In genomic region chr13:32530841-32531253, GRCh38 we compare ENCODE assay signal across 8 cellular contexts. TPM values are rescaled to one million over a fixed set of nuclear protein-coding genes. Genes with fewer than 3 reads are reported as not detected.
DNase-seq lines count a peak whose midpoint lies in the region; ATAC-seq, FAIRE-seq and TF ChIP-seq lines count a peak whose summit lies in the region.

No MANE protein-coding gene starts in this region.

- peak overlapping the region; percentile 40 for H3K4me2 ChIP-seq in HepG2 (ENCODE audit: low read depth, low read length)

- no peak for TF ChIP-seq RAD21 in HepG2 (CRISPR knock-in tag; IDR thresholded peaks at IDR 0.05)

- peak; percentile 45 for ATAC-seq in GM18873 (IDR thresholded peaks at IDR 0.05; ENCODE audit: low FRiP score, unreplicated experiment)
- ATAC-seq in HG03175 (IDR thresholded peaks at IDR 0.05; ENCODE audit: unreplicated experiment), result peak; percentile 68
- ATAC-seq in HepG2, result no peak

- CTCF ChIA-PET in HepG2 (lab: Yijun Ruan, JAX; ENCODE audit: low intra/inter-chr PET ratio, low total read pairs), result no interaction called here

- no peak overlapping the region for H3K27ac ChIP-seq in HepG2 (ENCODE audit: extremely low read length, insufficient read depth, low read length)

- H3K79me2 ChIP-seq in HepG2 (ENCODE audit: insufficient read depth, low read length), result peaks cover 84% of the 10 kb centered on the region

- no peak for TF ChIP-seq POLR2A in HepG2 (IDR thresholded peaks at IDR 0.05; ENCODE audit: insufficient read depth in 1 of 2, low read depth in 2 of 2, low read length in 2 of 2)

- TF ChIP-seq CTCF in astrocyte of the cerebellum (IDR thresholded peaks at IDR 0.05; ENCODE audit: low read depth, low read length, missing control alignments) (no peak), HepG2 (CRISPR knock-in tag; IDR thresholded peaks at IDR 0.05) (no peak)

- DNase-seq in ACHN, result peak; percentile 30
- peak; percentile 62 for DNase-seq in astrocyte of the cerebellum (ENCODE audit: low read depth)
- no peak for DNase-seq in HepG2 (ENCODE audit: low spot score)
- no peak for DNase-seq in stimulated activated CD4-positive, alpha-beta T cell treated with anti-CD3 and anti-CD28 coated beads, Interleukin-4, amount 100 ng/mL, for 4 hours
- DNase-seq in NCI-H446 treated with DMSO at 0.1 percent for 48 hours (lab: John Stamatoyannopoulos, UW), result no peak
- DNase-seq in DMS79 (lab: John Stamatoyannopoulos, UW), result no peak

- BruUV-seq in HepG2 (replicated peaks; lab: Mats Ljungman, UMichigan), result no TSS peak

- H4K20me1 ChIP-seq in HepG2 (ENCODE audit: insufficient read depth, low read length), result peaks cover 23% of the 10 kb centered on the region

- peaks cover 4 to 13% of the 10 kb centered on the region in 2 experiments; a peak in 4 of 5 replicates for H3K36me3 ChIP-seq in HepG2 (replicated peaks in 1 of 2; ENCODE audit: control insufficient read depth in 1 of 2, insufficient read depth in 2 of 2, low read length in 2 of 2)

- no peak overlapping the region for H3K9ac ChIP-seq in HepG2 (ENCODE audit: insufficient read depth, low read depth, low read length)

- intact Hi-C loops in HepG2 (cut with micrococcal nuclease; ENCODE audit: unreplicated experiment), result loop anchor here (10.0 kb wide), 1 partner anchor 106 kb away; the partner anchor contains the start of gene N4BP2L1

- no peaks in the 10 kb centered on the region for H3K9me3 ChIP-seq in HepG2 (ENCODE audit: low read length)

- no peaks in the 10 kb centered on the region for H3K27me3 ChIP-seq in HepG2 (ENCODE audit: control insufficient read depth in 1 of 2, insufficient read depth in 2 of 2, low read length in 2 of 2)

- H2AFZ ChIP-seq in HepG2 (ENCODE audit: low read length), result no peak overlapping the region

- H3K4me3 ChIP-seq in astrocyte of the cerebellum (ENCODE audit: low read depth, low read length) (no peak overlapping the region), HepG2 (replicated peaks in 1 of 3; ENCODE audit: insufficient read depth in 1 of 3, low read depth in 2 of 3, low read length in 3 of 3) (no peak overlapping the region)

- no peak for FAIRE-seq in HepG2 (lab: Jason Lieb, UNC)

- H3K4me1 ChIP-seq in HepG2 (ENCODE audit: insufficient read depth, low read length), result peaks cover 63% of the 10 kb centered on the region

- in situ Hi-C loops in ACHN (cut with HindIII; ENCODE audit: low pct_ligation_motif_present, low pct_unique_long_range_greater_than_20kb, low sequenced_read_pairs) (no loop called here), astrocyte of the cerebellum (cut with HindIII; ENCODE audit: low sequenced_read_pairs) (no loop called here), HepG2 (cut with HindIII; ENCODE audit: extremely low pct_ligation_motif_present, low pct_unique_long_range_greater_than_20kb) (no loop called here)

- WGBS in HepG2 (ENCODE audit: low lambda C conversion rate), result 50% methylated on average over 2 of the region's 2 CpGs

- POLR2A ChIA-PET in HepG2 (lab: Yijun Ruan, JAX), result interaction anchor here (1.6 kb wide), 1 partner anchor 103 kb away, joined by 5 read pairs; the partner anchor contains the start of gene N4BP2L1

- no peak for TF ChIP-seq EP300 in HepG2 (IDR thresholded peaks at IDR 0.05; ENCODE audit: low read depth in 2 of 2, low read length in 2 of 2)
- TF ChIP-seq EP300 in HepG2 (CRISPR knock-in tag; IDR thresholded peaks at IDR 0.05; ENCODE audit: borderline replicate concordance), result no peak

TF ChIP-seq in HepG2, 621 proteins besides CTCF, POLR2A, EP300 and RAD21 (continues in another document):
- TF ChIP-seq GRHL1 (CRISPR knock-in tag; conservative IDR thresholded peaks at IDR 0.05), result no peak
- no peak for TF ChIP-seq TBX2 (CRISPR knock-in tag; IDR thresholded peaks at IDR 0.05; ENCODE audit: borderline replicate concordance)
- TF ChIP-seq POGZ (CRISPR knock-in tag; IDR thresholded peaks at IDR 0.05), result no peak
- no peak for TF ChIP-seq TBP (CRISPR knock-in tag; IDR thresholded peaks at IDR 0.05)
- no peak for TF ChIP-seq ZNF629 (CRISPR knock-in tag; conservative IDR thresholded peaks at IDR 0.05)
- no peak for TF ChIP-seq BCL6 (CRISPR knock-in tag; IDR thresholded peaks at IDR 0.05)
- TF ChIP-seq ZNF264 (CRISPR knock-in tag; IDR thresholded peaks at IDR 0.05), result no peak
- TF ChIP-seq TEAD3 (CRISPR knock-in tag; optimal IDR thresholded peaks at IDR 0.05; ENCODE audit: borderline replicate concordance), result no peak
- no peak for TF ChIP-seq ZBTB37 (CRISPR knock-in tag; IDR thresholded peaks at IDR 0.05)
- no peak for TF ChIP-seq RXRB (CRISPR knock-in tag; IDR thresholded peaks at IDR 0.05; ENCODE audit: borderline replicate concordance)

RNA-seq across cellular contexts. Expression of gene N4BP2L2, which starts 7.7 kb away (rescaled TPM):
- 81.2 and 82.6 TPM in 2 replicates for total RNA-seq in HepG2 (2016; rRNA removed; fragmentation: Illumina TruSeq; extraction: Trizol)
- total RNA-seq in HepG2 (2016; cell fraction: cytosol; rRNA removed; fragmentation: Illumina TruSeq; extraction: Trizol; ENCODE audit: low read depth), result 71.3 and 84.9 TPM in 2 replicates
- 78.9 and 83.5 TPM in 2 replicates for total RNA-seq in HepG2 (2016; cell fraction: insoluble cytoplasmic fraction; rRNA removed; fragmentation: Illumina TruSeq; extraction: Trizol)
- 34.9 and 44.4 TPM in 2 replicates for total RNA-seq in HepG2 (2016; cell fraction: membrane; rRNA removed; fragmentation: Illumina TruSeq; extraction: Trizol)
- 169 and 172 TPM in 2 replicates for total RNA-seq in HepG2 (2016; cell fraction: nucleus; rRNA removed; fragmentation: Illumina TruSeq; extraction: Trizol)
- 47.9 and 58.9 TPM in 2 replicates for polyA plus RNA-seq in HepG2 (2011; rRNA removed)
- polyA plus RNA-seq in HepG2 (2011; cell fraction: cytosol; rRNA removed), result 10.6 and 15.4 TPM in 2 replicates
- polyA plus RNA-seq in HepG2 (2011; cell fraction: nucleus; rRNA removed), result 60.7 and 85.4 TPM in 2 replicates
- polyA plus RNA-seq in HepG2 (2012), result 56.7 and 67.5 TPM in 2 replicates
- polyA plus RNA-seq in HepG2 (2016; cell fraction: cytosol; fragmentation: Illumina TruSeq; extraction: Trizol; ENCODE audit: low read depth), result 2.5 and 3.0 TPM in 2 replicates
- polyA plus RNA-seq in HepG2 (2016; cell fraction: insoluble cytoplasmic fraction; fragmentation: Illumina TruSeq; extraction: Trizol; ENCODE audit: low read depth), result 50.8 and 51.5 TPM in 2 replicates
- 6.7 and 7.0 TPM in 2 replicates for polyA plus RNA-seq in HepG2 (2016; cell fraction: membrane; fragmentation: Illumina TruSeq; extraction: Trizol; ENCODE audit: low read depth)
- polyA plus RNA-seq in HepG2 (2016; cell fraction: nucleus; fragmentation: Illumina TruSeq; extraction: Trizol; ENCODE audit: insufficient read depth, low read depth), result 123 and 141 TPM in 2 replicates
- 12.8 and 15.7 TPM in 2 replicates for polyA minus RNA-seq in HepG2 (2011; rRNA and poly(A)+ RNA removed; ENCODE audit: low replicate concordance)
- polyA minus RNA-seq in HepG2 (2011; cell fraction: cytosol; rRNA and poly(A)+ RNA removed), result 15.0 and 16.3 TPM in 2 replicates
- polyA minus RNA-seq in HepG2 (2011; cell fraction: nucleus; rRNA and poly(A)+ RNA removed), result 190 and 196 TPM in 2 replicates

RNA-seq across cellular contexts. Expression of gene PDS5B, which starts 55.4 kb away (rescaled TPM):
- 24.6 and 53.7 TPM in 2 replicates for total RNA-seq in HepG2 (2016; rRNA removed; fragmentation: Illumina TruSeq; extraction: Trizol)
- total RNA-seq in HepG2 (2016; cell fraction: cytosol; rRNA removed; fragmentation: Illumina TruSeq; extraction: Trizol; ENCODE audit: low read depth), result 7.4 and 7.9 TPM in 2 replicates
- 22.7 and 47.5 TPM in 2 replicates for total RNA-seq in HepG2 (2016; cell fraction: insoluble cytoplasmic fraction; rRNA removed; fragmentation: Illumina TruSeq; extraction: Trizol)
- total RNA-seq in HepG2 (2016; cell fraction: membrane; rRNA removed; fragmentation: Illumina TruSeq; extraction: Trizol), result 9.7 and 11.0 TPM in 2 replicates
- 56.7 and 57.7 TPM in 2 replicates for total RNA-seq in HepG2 (2016; cell fraction: nucleus; rRNA removed; fragmentation: Illumina TruSeq; extraction: Trizol)
- polyA plus RNA-seq in HepG2 (2011; rRNA removed), result 4.7 and 5.8 TPM in 2 replicates
- polyA plus RNA-seq in HepG2 (2011; cell fraction: cytosol; rRNA removed), result 2.4 and 3.9 TPM in 2 replicates
- 6.2 and 7.3 TPM in 2 replicates for polyA plus RNA-seq in HepG2 (2011; cell fraction: nucleus; rRNA removed)
- 10.6 and 16.1 TPM in 2 replicates for polyA plus RNA-seq in HepG2 (2012)
- polyA plus RNA-seq in HepG2 (2016; cell fraction: cytosol; fragmentation: Illumina TruSeq; extraction: Trizol; ENCODE audit: low read depth), result 0.51 and 0.53 TPM in 2 replicates
- 34.6 and 36.3 TPM in 2 replicates for polyA plus RNA-seq in HepG2 (2016; cell fraction: insoluble cytoplasmic fraction; fragmentation: Illumina TruSeq; extraction: Trizol; ENCODE audit: low read depth)
- 1.4 and 2.0 TPM in 2 replicates for polyA plus RNA-seq in HepG2 (2016; cell fraction: membrane; fragmentation: Illumina TruSeq; extraction: Trizol; ENCODE audit: low read depth)
- polyA plus RNA-seq in HepG2 (2016; cell fraction: nucleus; fragmentation: Illumina TruSeq; extraction: Trizol; ENCODE audit: insufficient read depth, low read depth), result 29.6 and 30.0 TPM in 2 replicates
- polyA minus RNA-seq in HepG2 (2011; rRNA and poly(A)+ RNA removed; ENCODE audit: low replicate concordance), result 5.9 and 9.8 TPM in 2 replicates
- polyA minus RNA-seq in HepG2 (2011; cell fraction: cytosol; rRNA and poly(A)+ RNA removed), result 17.9 and 19.7 TPM in 2 replicates
- polyA minus RNA-seq in HepG2 (2011; cell fraction: nucleus; rRNA and poly(A)+ RNA removed), result 75.3 and 79.7 TPM in 2 replicates

Comparison
In these comparisons a context has a peak if more than half of its experiments do, and no peak if none do; other contexts are left out.
1. DNase-seq: peak in ACHN (single experiment) and astrocyte of the cerebellum (single experiment); none in HepG2 (single experiment), stimulated activated CD4-positive, alpha-beta T cell treated with anti-CD3 and anti-CD28 coated beads, Interleukin-4, amount 100 ng/mL, for 4 hours (0 of 2), NCI-H446 treated with DMSO at 0.1 percent for 48 hours (single experiment) and DMS79 (single experiment).